ENCODE assay signal across 22 cellular contexts in the genomic region with DNA sequence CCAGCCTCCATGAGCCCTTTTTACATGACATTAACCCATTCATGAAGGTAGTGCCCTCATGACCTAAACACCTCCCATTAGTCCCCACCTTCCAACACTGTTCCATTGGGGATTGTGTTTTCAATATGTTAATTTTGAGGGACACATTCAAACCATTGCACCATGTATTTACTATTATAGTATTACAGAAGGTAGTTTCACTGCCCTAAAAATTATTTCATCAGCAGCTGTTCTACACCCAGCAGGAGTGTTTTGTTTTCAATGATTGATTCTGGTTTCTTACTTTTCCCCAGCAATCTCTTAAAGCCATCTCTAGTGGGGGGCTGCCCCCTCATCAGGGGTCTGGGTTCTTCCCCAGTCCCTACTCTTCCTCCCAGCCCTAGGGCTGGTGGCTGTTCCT.
DNase-seq lines count a peak whose midpoint lies in the region; ATAC-seq, FAIRE-seq and TF ChIP-seq lines count a peak whose summit lies in the region.
"Had no signal": no experiment of that assay in that cellular context is flagged by ENCODE, and none has a peak within 500 bp of the region (broad histone marks: within the 10 kb centered on the region; RNA-seq: fewer than 3 reads in every experiment).

No MANE protein-coding gene starts in this region.

- no peak overlapping the region for H3K4me3 Mint-ChIP-seq in CD14-positive monocyte
- H3K4me3 Mint-ChIP-seq: nephron; T-helper 1 cell treated with Interleukin-12 subunit alpha and Interleukin-12 subunit beta and Interleukin-4 antibody, amounts not matched to agents 30 μg/mL and 1 μg/mL, for 36 hours had no signal

- FAIRE-seq in D721Med (lab: Jason Lieb, UNC): no peak
- FAIRE-seq: pancreas, urothelium cell line had no signal

- BruUV-seq in PC-3 (replicated peaks; lab: Mats Ljungman, UMichigan): no TSS peak

- H3K9ac ChIP-seq in PC-3 (ENCODE audit: low read length): no peak overlapping the region

- peaks cover 74% of the 10 kb centered on the region for H3K4me1 Mint-ChIP-seq in CD14-positive monocyte

- TF ChIP-seq CTCF in CD14-positive monocyte (IDR thresholded peaks at IDR 0.05) (no peak), PC-3 (conservative IDR thresholded peaks at IDR 0.05; ENCODE audit: low read depth, low read length) (no peak), esophagus squamous epithelium (IDR thresholded peaks at IDR 0.05) (no peak), stomach (IDR thresholded peaks at IDR 0.05) (no peak), D721Med (IDR thresholded peaks at IDR 0.05; ENCODE audit: insufficient read depth, missing control alignments) (no peak)

- H3K27ac ChIP-seq in PC-3 (ENCODE audit: low read length) (no peak overlapping the region), esophagus squamous epithelium (peak overlapping the region; percentile 28 to 75 (median 58)), stomach (peak overlapping the region in 3 of 5 donors; percentile 8 to 77 (median 16))
- H3K27ac ChIP-seq: ascending aorta, pancreas, SJCRH30 had no signal

- H2AFZ ChIP-seq in PC-3 (ENCODE audit: low read length): no peak overlapping the region

- H3K36me3 Mint-ChIP-seq in CD14-positive monocyte: no peaks in the 10 kb centered on the region

- peaks cover 34% of the 10 kb centered on the region for H3K4me1 ChIP-seq in PC-3 (ENCODE audit: insufficient read depth, low read length)
- peaks cover 0 to 88% (median 51%) of the 10 kb centered on the region in 3 donors for H3K4me1 ChIP-seq in esophagus squamous epithelium
- H3K4me1 ChIP-seq in stomach: peaks cover 27 to 87% (median 57%) of the 10 kb centered on the region in 4 donors

- TF ChIP-seq POLR2A in esophagus squamous epithelium (IDR thresholded peaks at IDR 0.05) (no peak), stomach (IDR thresholded peaks at IDR 0.05) (no peak)

- H3K9me3 ChIP-seq in PC-3 (ENCODE audit: low read length) (no peaks in the 10 kb centered on the region), esophagus squamous epithelium (no peaks in the 10 kb centered on the region), stomach (no peaks in the 10 kb centered on the region)
- H3K9me3 ChIP-seq: ascending aorta, pancreas, SJCRH30 had no signal

- H3K9me2 ChIP-seq in PC-3 (replicated peaks; ENCODE audit: low read length): no peaks in the 10 kb centered on the region

- no peaks in the 10 kb centered on the region for H4K20me1 ChIP-seq in PC-3 (ENCODE audit: low read length)

- H3K27me3 ChIP-seq in PC-3 (ENCODE audit: low read length) (no peaks in the 10 kb centered on the region), esophagus squamous epithelium (no peaks in the 10 kb centered on the region), stomach (no peaks in the 10 kb centered on the region)
- H3K27me3 ChIP-seq: ascending aorta, pancreas, SJCRH30 had no signal

- H3K4me3 ChIP-seq in PC-3 (ENCODE audit: low read length): no peak overlapping the region
- no peak overlapping the region for H3K4me3 ChIP-seq in esophagus squamous epithelium
- no peak overlapping the region for H3K4me3 ChIP-seq in stomach
- H3K4me3 ChIP-seq: ascending aorta, pancreas, SJCRH30 had no signal

- CTCF ChIA-PET in PC-3 (lab: Charles Lee): no interaction called here

- peaks cover 37% of the 10 kb centered on the region for H3K79me2 ChIP-seq in PC-3 (ENCODE audit: low read length)

- POLR2A ChIA-PET in PC-3 (lab: Charles Lee; ENCODE audit: unreplicated experiment): interaction anchor here (0.6 kb wide), 1 partner anchor 247 kb away, joined by 10 read pairs; no protein-coding TSS in a partner anchor

- H3F3A ChIP-seq in PC-3 (ENCODE audit: low read length, unreplicated experiment): no peaks in the 10 kb centered on the region

- peaks cover 0 to 3% (median 0%) of the 10 kb centered on the region in 7 donors for H3K9me3 Mint-ChIP-seq in CD14-positive monocyte
- H3K9me3 Mint-ChIP-seq: activated naive CD4-positive, alpha-beta T cell treated with anti-CD3 and anti-CD28 coated beads, Interleukin-2, amount 50 U/mL, for 72 hours; T-helper 1 cell treated with Interleukin-12 subunit alpha and Interleukin-12 subunit beta and Interleukin-4 antibody, amounts not matched to agents 30 μg/mL and 1 μg/mL, for 36 hours had no signal

- peak overlapping the region; percentile 51 to 83 (median 68) for H3K27ac Mint-ChIP-seq in CD14-positive monocyte
- H3K27ac Mint-ChIP-seq: nephron; T-helper 1 cell treated with Interleukin-12 subunit alpha and Interleukin-12 subunit beta and Interleukin-4 antibody, amounts not matched to agents 30 μg/mL and 1 μg/mL, for 36 hours had no signal

- no peaks in the 10 kb centered on the region for H3K27me3 Mint-ChIP-seq in CD14-positive monocyte (ENCODE audit: low read depth in 3 of 3)

- DNase-seq in CD14-positive monocyte (ENCODE audit: low spot score) (no peak), PC-3 (no peak), esophagus squamous epithelium (lab: John Stamatoyannopoulos, UW) (no peak), stomach (no peak), D721Med (ENCODE audit: insufficient read length, low spot score) (no peak), NCI-H1694 treated with DMSO at 0.1 percent for 48 hours (lab: John Stamatoyannopoulos, UW) (no peak)
- DNase-seq: activated CD4-positive, alpha-beta T cell treated with anti-CD3 and anti-CD28 coated beads for 48 hours; AML-193; COR-L47; erythroblast; left colon; NCI-H187; pancreas; SJCRH30; stimulated activated CD8-positive, alpha-beta memory T cell treated with anti-CD3 and anti-CD28 coated beads, Interleukin-4, amount 100 ng/mL, for 48 hours had no signal

- no peak overlapping the region for H3K4me2 ChIP-seq in PC-3 (ENCODE audit: low read length)

- intact Hi-C loops in CD14-positive monocyte (cut with micrococcal nuclease): no loop called here
- intact Hi-C loops in PC-3 (cut with micrococcal nuclease): loop anchor here (5.0 kb wide), 1 partner anchor 71 kb away; a partner anchor contains a TSS
- intact Hi-C loops in esophagus squamous epithelium (cut with DNase I): no loop called here
- intact Hi-C loops in stomach (cut with DNase I; ENCODE audit: low total_unique reads): no loop called here

- ATAC-seq in PC-3 (peak; percentile 19; the same call in 1 of the 2 replicates), HG03565 (IDR thresholded peaks at IDR 0.05; ENCODE audit: unreplicated experiment) (no peak)
- ATAC-seq: activated naive CD4-positive, alpha-beta T cell treated with anti-CD3 and anti-CD28 coated beads, Interleukin-2, amount 50 U/mL, for 72 hours; left colon; pancreas; sciatic nerve had no signal

- H3K36me3 ChIP-seq in PC-3 (ENCODE audit: low read depth, low read length) (no peaks in the 10 kb centered on the region), esophagus squamous epithelium (no peaks in the 10 kb centered on the region), stomach (no peaks in the 10 kb centered on the region)
- H3K36me3 ChIP-seq: ascending aorta, pancreas, SJCRH30 had no signal

- TF ChIP-seq EP300 in stomach (IDR thresholded peaks at IDR 0.05): no peak
